34 cellular contexts compared by ENCODE assay signal in genomic region chr17:62381561-62381960, GRCh38. TPM values are rescaled to one million over a fixed set of nuclear protein-coding genes. Genes with fewer than 3 reads are reported as not detected.
"Had no signal": no experiment of that assay in that cellular context is flagged by ENCODE, and none has a peak within 500 bp of the region (broad histone marks: within the 10 kb centered on the region; RNA-seq: fewer than 3 reads in every experiment).

No MANE protein-coding gene starts in this region.

- H3K4me3 ChIP-seq: ovary, psoas muscle, skin epidermis, smooth muscle cell, spleen, suprapubic skin, thoracic aorta, thyroid gland, tibial nerve, upper lobe of right lung, vagina had no signal

- H3K79me2 ChIP-seq: parathyroid adenoma had no signal

- H3K36me3 ChIP-seq: ovary, spleen, suprapubic skin, thoracic aorta, thyroid gland, tibial nerve, upper lobe of right lung, vagina had no signal

- H3K4me2 ChIP-seq: smooth muscle cell had no signal

- H3K27ac ChIP-seq: ovary, parathyroid adenoma, psoas muscle, skin epidermis, spleen, suprapubic skin, thoracic aorta, thyroid gland, tibial nerve, upper lobe of right lung, vagina had no signal

- H2AFZ ChIP-seq: parathyroid adenoma had no signal

- H3K9me3 ChIP-seq: ovary, psoas muscle, spleen, suprapubic skin, thoracic aorta, thyroid gland, tibial nerve, upper lobe of right lung, vagina had no signal

- ATAC-seq: naive thymus-derived CD8-positive, alpha-beta T cell; natural killer cell treated with Interleukin-12 subunit alpha and Interleukin-12 subunit beta and Interleukin-15 and Interleukin-18, amount 100 ng/mL, for 72 hours; psoas muscle; right cardiac atrium; sciatic nerve; stimulated activated memory B cell treated with anti-CD40 and anti-IgM and Interleukin-4, amounts not matched to agents 10 μg/mL and 1 μg/mL and 100 μg/mL, for 72 hours; stimulated activated naive CD8-positive, alpha-beta T cell treated with anti-CD3 and anti-CD28 coated beads, Interleukin-15, amount 100 ng/mL, for 72 hours; stimulated activated naive CD8-positive, alpha-beta T cell treated with anti-CD3 and anti-CD28 coated beads, Interleukin-15, Interleukin-2, amounts not matched to agents 100 U/mL and 50 U/mL, for 24 hours; upper lobe of right lung had no signal

- DNase-seq: naive B cell; naive thymus-derived CD8-positive, alpha-beta T cell; nephron progenitor cell; occipital lobe; ovary; psoas muscle; spleen; stimulated activated CD4-positive, alpha-beta T cell treated with anti-CD3 and anti-CD28 coated beads, Interleukin-12 subunit alpha, Interleukin-12 subunit beta, amount 100 ng/mL, for 4 hours; stimulated activated CD4-positive, alpha-beta T cell treated with anti-CD3 and anti-CD28 coated beads, Interleukin-1b, Interleukin-23, amount 100 ng/mL, for 48 hours; stimulated activated CD4-positive, alpha-beta T cell treated with anti-CD3 and anti-CD28 coated beads, Interleukin-4, amount 100 ng/mL, for 1 hour; stimulated activated CD4-positive, alpha-beta T cell treated with anti-CD3 and anti-CD28 coated beads, Interleukin-4, amount 100 ng/mL, for 4 hours; stimulated activated CD8-positive, alpha-beta memory T cell treated with anti-CD3 and anti-CD28 coated beads, Interleukin-4, amount 100 ng/mL, for 48 hours; stimulated activated naive CD4-positive, alpha-beta T cell; stimulated activated naive CD8-positive, alpha-beta T cell treated with anti-CD3 and anti-CD28 coated beads, Interleukin-15, amount 100 ng/mL, for 72 hours; stimulated activated naive CD8-positive, alpha-beta T cell treated with anti-CD3 and anti-CD28 coated beads, Interleukin-15, Interleukin-2, amounts not matched to agents 100 U/mL and 50 U/mL, for 24 hours; substantia nigra; thyroid gland; upper lobe of right lung had no signal

- H3K27me3 ChIP-seq: ovary, thyroid gland, tibial nerve, vagina had no signal

- H3K4me1 ChIP-seq: parathyroid adenoma, psoas muscle, spleen, suprapubic skin, thyroid gland, tibial nerve, upper lobe of right lung, vagina had no signal

- H3K9ac ChIP-seq: parathyroid adenoma had no signal

RNA-seq across cellular contexts. Expression of gene EFCAB3, which starts 1.2 kb away (rescaled TPM):
- total RNA-seq: naive thymus-derived CD8-positive, alpha-beta T cell; natural killer cell treated with Interleukin-12 subunit alpha and Interleukin-12 subunit beta and Interleukin-15 and Interleukin-18, amount 100 ng/mL, for 72 hours; neural crest cell; occipital lobe; osteoblast; ovary; progenitor cell of endocrine pancreas; psoas muscle; renal cortical epithelial cell; right cardiac atrium; sciatic nerve; smooth muscle cell; spleen; suprapubic skin; thoracic aorta; thyroid gland; tibial nerve; upper lobe of right lung; urinary bladder; vagina had no signal
- polyA plus RNA-seq: naive thymus-derived CD8-positive, alpha-beta T cell; ovary; right cardiac atrium; smooth muscle cell; spleen; urinary bladder had no signal
